Comparison of ENCODE assay signal across 1 cellular context in genomic region chr2:197259470-197259999, GRCh38.
A peak's percentile ranks its signal among the peaks of the same experiment; 100 is the strongest.
TF ChIP-seq lines count a peak whose summit lies in the region.

No MANE protein-coding gene starts in this region.

TF ChIP-seq in GM12878, 131 proteins besides CTCF, POLR2A, EP300 and RAD21:
- TF ChIP-seq ZNF687 (IDR thresholded peaks at IDR 0.05) (peak; percentile 92), ZBTB11 (CRISPR knock-in tag; IDR thresholded peaks at IDR 0.05) (no peak), ZNF592 (IDR thresholded peaks at IDR 0.05) (peak; percentile 97), STAT1 (conservative IDR thresholded peaks at IDR 0.05) (no peak), RUNX3 (IDR thresholded peaks at IDR 0.05; ENCODE audit: low read length) (peak; percentile 47; the same call in 1 of the 2 replicates)
